Comparison of ENCODE assay signal across 19 cellular contexts in the genomic region with DNA sequence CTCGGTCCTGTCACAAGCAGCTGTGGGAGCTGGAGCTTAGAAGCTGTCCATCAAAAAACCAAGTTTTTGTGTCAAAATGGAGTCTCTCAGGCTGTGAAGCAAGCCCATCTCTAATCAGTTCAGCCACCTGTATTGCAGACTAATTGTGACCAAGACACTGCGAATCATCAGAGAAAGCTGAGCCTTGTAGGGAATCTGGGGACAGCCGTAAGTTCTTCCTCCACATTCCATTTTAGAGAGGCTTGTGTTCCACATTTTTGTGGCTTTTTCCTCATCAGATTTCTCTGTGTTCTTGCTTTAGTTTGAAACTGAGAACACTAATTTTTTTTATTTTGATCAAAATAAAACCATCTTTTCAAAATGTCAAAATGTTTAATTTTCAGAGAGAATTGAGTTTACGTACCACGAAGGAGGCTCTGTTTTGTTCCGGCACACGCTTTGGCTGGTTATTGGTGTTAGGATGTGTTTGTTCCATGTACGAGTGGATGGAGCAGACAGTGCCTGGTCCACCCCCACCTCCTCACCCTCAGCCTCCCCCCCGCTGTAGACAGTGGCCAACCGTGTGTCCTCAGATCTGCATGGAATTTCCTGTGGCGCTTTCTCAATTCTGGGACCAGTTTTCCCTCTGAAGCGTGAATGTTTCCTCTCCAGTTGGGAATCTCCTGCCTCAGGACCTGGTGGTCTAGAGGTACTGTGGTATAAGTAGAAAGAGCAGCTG.
DNase-seq lines count a peak whose midpoint lies in the region; ATAC-seq and TF ChIP-seq lines count a peak whose summit lies in the region.
"Had no signal": no experiment of that assay in that cellular context is flagged by ENCODE, and none has a peak within 500 bp of the region (broad histone marks: within the 10 kb centered on the region; RNA-seq: fewer than 3 reads in every experiment).

No MANE protein-coding gene starts in this region.

- in situ Hi-C loops in KBM-7 (cut with MboI; ENCODE audit: low pct_unique_long_range_greater_than_20kb, low sequenced_read_pairs), result no loop called here

- DNase-seq in AG10803 (ENCODE audit: low read depth), result peak; percentile 76
- peak in 1 of 2 donors; percentile 70 for DNase-seq in fibroblast of lung (ENCODE audit: low read depth in 2 of 2)
- DNase-seq in osteocyte (ENCODE audit: extremely low spot score, unreplicated experiment), result no peak
- no peak for DNase-seq in natural killer cell treated with Interleukin-12 subunit alpha and Interleukin-12 subunit beta and Interleukin-15 and Interleukin-18, amount 100 ng/mL, for 72 hours (ENCODE audit: low spot score)
- no peak for DNase-seq in activated naive CD4-positive, alpha-beta T cell treated with anti-CD3 and anti-CD28 coated beads for 36 hours
- no peak for DNase-seq in KBM-7
- DNase-seq in esophagus muscularis mucosa (ENCODE audit: extremely low spot score), result no peak
- DNase-seq: CD4-positive, alpha-beta memory T cell; DMS79; effector CD8-positive, alpha-beta T cell; KG1; midbrain; NCI-H1092; NCI-H526 treated with DMSO at 0.1 percent for 48 hours; SHP77; stimulated activated CD4-positive, alpha-beta T cell treated with anti-CD3 and anti-CD28 coated beads, Interleukin-15, amount 100 ng/mL, for 24 hours; stimulated activated naive B cell treated with anti-CD40 and anti-IgM and Interleukin-4, amounts not matched to agents 10 μg/mL and 1 μg/mL and 100 μg/mL, for 72 hours; trophoblast cell had no signal

- no peak for TF ChIP-seq EP300 in esophagus muscularis mucosa (IDR thresholded peaks at IDR 0.05)

- peaks cover 25% of the 10 kb centered on the region for H3K4me1 Mint-ChIP-seq in osteocyte (ENCODE audit: unreplicated experiment)
- H3K4me1 Mint-ChIP-seq in natural killer cell treated with Interleukin-12 subunit alpha and Interleukin-12 subunit beta and Interleukin-15 and Interleukin-18, amount 100 ng/mL, for 72 hours (ENCODE audit: low read depth in 2 of 2), result no peaks in the 10 kb centered on the region
- no peaks in the 10 kb centered on the region for H3K4me1 Mint-ChIP-seq in activated naive CD4-positive, alpha-beta T cell treated with anti-CD3 and anti-CD28 coated beads for 36 hours (ENCODE audit: low read depth)
- H3K4me1 Mint-ChIP-seq: stimulated activated naive B cell treated with anti-CD40 and anti-IgM and Interleukin-4, amounts not matched to agents 10 μg/mL and 1 μg/mL and 100 μg/mL, for 72 hours had no signal

- H4K20me1 ChIP-seq in fibroblast of lung (ENCODE audit: control insufficient read depth, extremely low read depth, insufficient read depth, low read length), result no peaks in the 10 kb centered on the region

- peak overlapping the region; percentile 49 for H3K4me2 ChIP-seq in fibroblast of lung (ENCODE audit: extremely low read depth, insufficient read depth, low read length)

- H2AFZ ChIP-seq in fibroblast of lung (ENCODE audit: low read length), result no peak overlapping the region

- peak overlapping the region; percentile 5 for H3K27ac ChIP-seq in fibroblast of lung (ENCODE audit: insufficient read depth, low read length)
- no peak overlapping the region for H3K27ac ChIP-seq in esophagus muscularis mucosa (replicated peaks in 1 of 4)

- peaks cover 12% of the 10 kb centered on the region for H3K4me1 ChIP-seq in fibroblast of lung (ENCODE audit: control insufficient read depth, extremely low read depth, insufficient read depth, low read length)
- H3K4me1 ChIP-seq in esophagus muscularis mucosa, result peaks cover 16 to 35% (median 30%) of the 10 kb centered on the region in 4 donors

- TF ChIP-seq CTCF in AG10803 (conservative IDR thresholded peaks at IDR 0.05; ENCODE audit: low read length), result no peak
- TF ChIP-seq CTCF in fibroblast of lung (conservative IDR thresholded peaks at IDR 0.05 in 1 of 2, IDR thresholded peaks at IDR 0.05 in 1 of 2; ENCODE audit: low read depth in 1 of 2, low read length in 2 of 2), result no peak
- TF ChIP-seq CTCF in osteocyte (IDR thresholded peaks at IDR 0.05), result no peak
- no peak for TF ChIP-seq CTCF in esophagus muscularis mucosa (IDR thresholded peaks at IDR 0.05)

- H3K9me3 Mint-ChIP-seq in osteocyte (ENCODE audit: unreplicated experiment), result no peaks in the 10 kb centered on the region
- no peaks in the 10 kb centered on the region for H3K9me3 Mint-ChIP-seq in natural killer cell treated with Interleukin-12 subunit alpha and Interleukin-12 subunit beta and Interleukin-15 and Interleukin-18, amount 100 ng/mL, for 72 hours
- H3K9me3 Mint-ChIP-seq in activated naive CD4-positive, alpha-beta T cell treated with anti-CD3 and anti-CD28 coated beads for 36 hours, result no peaks in the 10 kb centered on the region
- H3K9me3 Mint-ChIP-seq: stimulated activated naive B cell treated with anti-CD40 and anti-IgM and Interleukin-4, amounts not matched to agents 10 μg/mL and 1 μg/mL and 100 μg/mL, for 72 hours had no signal

- no peak for TF ChIP-seq POLR2A in esophagus muscularis mucosa (IDR thresholded peaks at IDR 0.05; ENCODE audit: low read depth)

- H3K79me2 ChIP-seq in fibroblast of lung (ENCODE audit: control insufficient read depth, insufficient read depth, low read length), result no peaks in the 10 kb centered on the region

- H3K27me3 ChIP-seq in fibroblast of lung (ENCODE audit: control insufficient read depth, insufficient read depth, low read length) (no peaks in the 10 kb centered on the region), esophagus muscularis mucosa (no peaks in the 10 kb centered on the region)

- CTCF ChIA-PET in activated naive CD4-positive, alpha-beta T cell treated with anti-CD3 and anti-CD28 coated beads for 36 hours (lab: Charles Lee), result no interaction called here

- WGBS in esophagus muscularis mucosa, result 92% methylated on average over 10 of the region's 12 CpGs

- peak; percentile 65 for ATAC-seq in SK-N-SH treated with all-trans-retinoic acid at 6 μM for 48 hours
- no peak for ATAC-seq in natural killer cell treated with Interleukin-12 subunit alpha and Interleukin-12 subunit beta and Interleukin-15 and Interleukin-18, amount 100 ng/mL, for 72 hours
- ATAC-seq: stimulated activated naive B cell treated with anti-CD40 and anti-IgM and Interleukin-4, amounts not matched to agents 10 μg/mL and 1 μg/mL and 100 μg/mL, for 72 hours had no signal

- no peak overlapping the region for H3K4me3 Mint-ChIP-seq in osteocyte (ENCODE audit: unreplicated experiment)
- H3K4me3 Mint-ChIP-seq in natural killer cell treated with Interleukin-12 subunit alpha and Interleukin-12 subunit beta and Interleukin-15 and Interleukin-18, amount 100 ng/mL, for 72 hours, result no peak overlapping the region
- no peak overlapping the region for H3K4me3 Mint-ChIP-seq in activated naive CD4-positive, alpha-beta T cell treated with anti-CD3 and anti-CD28 coated beads for 36 hours
- H3K4me3 Mint-ChIP-seq: CD4-positive, alpha-beta memory T cell; stimulated activated naive B cell treated with anti-CD40 and anti-IgM and Interleukin-4, amounts not matched to agents 10 μg/mL and 1 μg/mL and 100 μg/mL, for 72 hours had no signal

- H3K4me3 ChIP-seq in AG10803 (ENCODE audit: low read length) (peak overlapping the region; percentile 45), fibroblast of lung (replicated peaks in 1 of 4; ENCODE audit: control extremely low read depth in 1 of 4, insufficient read depth in 1 of 4, low read depth in 3 of 4, low read length in 4 of 4) (no peak overlapping the region), esophagus muscularis mucosa (no peak overlapping the region)

- peak overlapping the region; percentile 38 for H3K27ac Mint-ChIP-seq in osteocyte (ENCODE audit: unreplicated experiment)
- no peak overlapping the region for H3K27ac Mint-ChIP-seq in natural killer cell treated with Interleukin-12 subunit alpha and Interleukin-12 subunit beta and Interleukin-15 and Interleukin-18, amount 100 ng/mL, for 72 hours
- H3K27ac Mint-ChIP-seq in activated naive CD4-positive, alpha-beta T cell treated with anti-CD3 and anti-CD28 coated beads for 36 hours, result no peak overlapping the region
- H3K27ac Mint-ChIP-seq: CD4-positive, alpha-beta memory T cell; stimulated activated naive B cell treated with anti-CD40 and anti-IgM and Interleukin-4, amounts not matched to agents 10 μg/mL and 1 μg/mL and 100 μg/mL, for 72 hours had no signal

- H3K9me3 ChIP-seq in fibroblast of lung (ENCODE audit: control insufficient read depth, insufficient read depth, low read depth, low read length) (no peaks in the 10 kb centered on the region), esophagus muscularis mucosa (no peaks in the 10 kb centered on the region)

- H3K27me3 Mint-ChIP-seq in osteocyte (ENCODE audit: unreplicated experiment), result no peaks in the 10 kb centered on the region
- peaks cover 12 to 15% of the 10 kb centered on the region in 2 donors for H3K27me3 Mint-ChIP-seq in natural killer cell treated with Interleukin-12 subunit alpha and Interleukin-12 subunit beta and Interleukin-15 and Interleukin-18, amount 100 ng/mL, for 72 hours
- peaks cover 11% of the 10 kb centered on the region for H3K27me3 Mint-ChIP-seq in activated naive CD4-positive, alpha-beta T cell treated with anti-CD3 and anti-CD28 coated beads for 36 hours (ENCODE audit: low read depth)

- H3K9ac ChIP-seq in fibroblast of lung (ENCODE audit: insufficient read depth, low read length), result no peak overlapping the region

- intact Hi-C loops in activated naive CD4-positive, alpha-beta T cell treated with anti-CD3 and anti-CD28 coated beads for 36 hours (cut with micrococcal nuclease), result no loop called here
- intact Hi-C loops in esophagus muscularis mucosa (cut with DNase I), result no loop called here

- H3K36me3 ChIP-seq in fibroblast of lung (ENCODE audit: control insufficient read depth, insufficient read depth, low read length) (no peaks in the 10 kb centered on the region), esophagus muscularis mucosa (no peaks in the 10 kb centered on the region)

- H3K36me3 Mint-ChIP-seq in osteocyte (ENCODE audit: unreplicated experiment), result no peaks in the 10 kb centered on the region
- H3K36me3 Mint-ChIP-seq in natural killer cell treated with Interleukin-12 subunit alpha and Interleukin-12 subunit beta and Interleukin-15 and Interleukin-18, amount 100 ng/mL, for 72 hours, result no peaks in the 10 kb centered on the region
- H3K36me3 Mint-ChIP-seq in activated naive CD4-positive, alpha-beta T cell treated with anti-CD3 and anti-CD28 coated beads for 36 hours (ENCODE audit: low read depth), result no peaks in the 10 kb centered on the region
- H3K36me3 Mint-ChIP-seq: CD4-positive, alpha-beta memory T cell; stimulated activated naive B cell treated with anti-CD40 and anti-IgM and Interleukin-4, amounts not matched to agents 10 μg/mL and 1 μg/mL and 100 μg/mL, for 72 hours had no signal
